Comparison of ENCODE assay signal across 15 cellular contexts in genomic region chr2:219444566-219445091, GRCh38. TPM values are rescaled to one million over a fixed set of nuclear protein-coding genes. Genes with fewer than 3 reads are reported as not detected.
DNase-seq lines count a peak whose midpoint lies in the region; ATAC-seq and TF ChIP-seq lines count a peak whose summit lies in the region.
"Had no signal": no experiment of that assay in that cellular context is flagged by ENCODE, and none has a peak within 500 bp of the region (broad histone marks: within the 10 kb centered on the region; RNA-seq: fewer than 3 reads in every experiment).

No MANE protein-coding gene starts in this region.

- no peaks in the 10 kb centered on the region for H4K20me1 ChIP-seq in mammary epithelial cell (ENCODE audit: insufficient read depth, low read length)

- dilution Hi-C loops in mammary epithelial cell (cut with HindIII; ENCODE audit: low sequenced_read_pairs): no loop called here

- peaks cover 46% of the 10 kb centered on the region for H3K27me3 Mint-ChIP-seq in neural crest cell (ENCODE audit: low read depth)

- CTCF ChIA-PET in mammary epithelial cell (lab: Charles Lee; ENCODE audit: low non-redundant PET): no interaction called here

- peak overlapping the region; percentile 54 for H3K4me3 Mint-ChIP-seq in neural crest cell

- peak overlapping the region; percentile 58 for H2AFZ ChIP-seq in mammary epithelial cell (ENCODE audit: low read depth, low read length)

- H3K27ac ChIP-seq in mammary epithelial cell (ENCODE audit: insufficient read depth, low read depth, low read length) (peak overlapping the region; percentile 37), transverse colon (peak overlapping the region; percentile 83 to 96 (median 85))

- WGBS in mammary epithelial cell (ENCODE audit: low coverage, missing lambda C conversion rate): 5% methylated on average over 13 of the region's 23 CpGs
- 73% methylated on average over 22 of the region's 23 CpGs; no CpG with 5 or more reads in 1 of the 2 donors for WGBS in transverse colon (ENCODE audit: low coverage in 1 of 2), 2 donors

- H3K9ac ChIP-seq in mammary epithelial cell (ENCODE audit: insufficient read depth, low read length): no peak overlapping the region

- H3K4me1 ChIP-seq in mammary epithelial cell (ENCODE audit: insufficient read depth, low read length) (peaks cover 52% of the 10 kb centered on the region), transverse colon (peaks cover 0 to 21% (median 5%) of the 10 kb centered on the region in 4 donors)

- H3K27me3 ChIP-seq in mammary epithelial cell (ENCODE audit: insufficient read depth, low read length) (no peaks in the 10 kb centered on the region), transverse colon (peaks cover 83% of the 10 kb centered on the region)

- H3K4me3 ChIP-seq in mammary epithelial cell (replicated peaks in 1 of 3; ENCODE audit: insufficient read depth in 1 of 3, low read depth in 2 of 3, low read length in 3 of 3) (peak overlapping the region in 2 of 3 experiments; percentile 19 to 43), transverse colon (peak overlapping the region in 2 of 4 donors; percentile 9 to 10)

- H3K79me2 ChIP-seq in mammary epithelial cell (ENCODE audit: insufficient read depth, low read length): peaks cover 21% of the 10 kb centered on the region

- no peaks in the 10 kb centered on the region for H3K36me3 Mint-ChIP-seq in neural crest cell (ENCODE audit: low read depth)
- no peaks in the 10 kb centered on the region for H3K36me3 Mint-ChIP-seq in activated naive CD4-positive, alpha-beta T cell treated with anti-CD3 and anti-CD28 coated beads, Interleukin-2, amount 50 U/mL, for 72 hours
- H3K36me3 Mint-ChIP-seq: CD4-positive, CD25-positive, alpha-beta regulatory T cell had no signal

- no peak for TF ChIP-seq POLR2A in transverse colon (IDR thresholded peaks at IDR 0.05)

- no peaks in the 10 kb centered on the region for H3K9me3 ChIP-seq in mammary epithelial cell (replicated peaks; ENCODE audit: insufficient read depth, low read length)
- H3K9me3 ChIP-seq in transverse colon: no peaks in the 10 kb centered on the region

- in situ Hi-C loops in mammary epithelial cell (cut with MboI; ENCODE audit: low sequenced_read_pairs in 2 of 2): no loop called here
- in situ Hi-C loops in transverse colon (cut with MboI; ENCODE audit: low pct_ligation_motif_present in 1 of 4, low pct_unique_long_range_greater_than_20kb in 1 of 4, low sequenced_read_pairs in 3 of 4): no loop called here

- ATAC-seq in activated naive CD4-positive, alpha-beta T cell treated with anti-CD3 and anti-CD28 coated beads, Interleukin-2, amount 50 U/mL, for 72 hours: no peak
- ATAC-seq: naive thymus-derived CD4-positive, alpha-beta T cell had no signal

- DNase-seq in NCI-H2171 (lab: John Stamatoyannopoulos, UW): peak; percentile 43
- DNase-seq in mammary epithelial cell: peak; percentile 57
- no peak for DNase-seq in neural crest cell (ENCODE audit: low read depth, low spot score)
- DNase-seq in transverse colon: no peak
- no peak for DNase-seq in activated naive CD4-positive, alpha-beta T cell treated with anti-CD3 and anti-CD28 coated beads, Interleukin-2, amount 50 U/mL, for 72 hours (ENCODE audit: low spot score in 2 of 2)
- no peak for DNase-seq in NCI-H345 (lab: John Stamatoyannopoulos, UW)
- no peak for DNase-seq in D341Med (ENCODE audit: low spot score)
- DNase-seq: activated CD4-positive, alpha-beta T cell treated with anti-CD3 and anti-CD28 coated beads, Interleukin-2, amount 50 U/mL, for 4 hours; CD4-positive, CD25-positive, alpha-beta regulatory T cell; EL; H9; naive thymus-derived CD4-positive, alpha-beta T cell; NK-92 treated with Interleukin-12 subunit alpha and Interleukin-12 subunit beta, amount 100 ng/mL, for 24 hours; SIG-M5; stimulated activated naive CD4-positive, alpha-beta T cell had no signal

- no peak for TF ChIP-seq CTCF in mammary epithelial cell (conservative IDR thresholded peaks at IDR 0.05 in 1 of 2, IDR thresholded peaks at IDR 0.05 in 1 of 2; ENCODE audit: extremely low read depth in 1 of 2, insufficient read depth in 1 of 2, low read depth in 1 of 2, low read length in 2 of 2)
- no peak for TF ChIP-seq CTCF in neural crest cell (conservative IDR thresholded peaks at IDR 0.05)
- TF ChIP-seq CTCF in transverse colon (IDR thresholded peaks at IDR 0.05): no peak

- BruUV-seq in mammary epithelial cell (replicated peaks; lab: Mats Ljungman, UMichigan): no TSS peak

- H3K4me1 Mint-ChIP-seq in neural crest cell: peaks cover 24% of the 10 kb centered on the region

- TF ChIP-seq EP300 in transverse colon (IDR thresholded peaks at IDR 0.05; ENCODE audit: low read depth): no peak

- no peaks in the 10 kb centered on the region for H3K9me3 Mint-ChIP-seq in neural crest cell
- H3K9me3 Mint-ChIP-seq in activated naive CD4-positive, alpha-beta T cell treated with anti-CD3 and anti-CD28 coated beads, Interleukin-2, amount 50 U/mL, for 72 hours: no peaks in the 10 kb centered on the region
- H3K9me3 Mint-ChIP-seq: H9; naive thymus-derived CD4-positive, alpha-beta T cell had no signal

- H3K4me2 ChIP-seq in mammary epithelial cell (ENCODE audit: insufficient read depth, low read depth, low read length): peak overlapping the region; percentile 79

- peak overlapping the region; percentile 35 for H3K27ac Mint-ChIP-seq in neural crest cell (ENCODE audit: unreplicated experiment)
- H3K27ac Mint-ChIP-seq in activated naive CD4-positive, alpha-beta T cell treated with anti-CD3 and anti-CD28 coated beads, Interleukin-2, amount 50 U/mL, for 72 hours: no peak overlapping the region
- H3K27ac Mint-ChIP-seq: CD4-positive, CD25-positive, alpha-beta regulatory T cell; naive thymus-derived CD4-positive, alpha-beta T cell had no signal

- H3K36me3 ChIP-seq in mammary epithelial cell (ENCODE audit: insufficient read depth, low read length) (no peaks in the 10 kb centered on the region), transverse colon (no peaks in the 10 kb centered on the region)

- intact Hi-C loops in mammary epithelial cell (cut with micrococcal nuclease) (loop anchor here (1.0 to 5.0 kb wide), 2 partner anchors 8 to 53 kb away; partner anchors contain the start of gene GMPPA), transverse colon (cut with DNase I; ENCODE audit: low total_unique reads) (no loop called here)

RNA-seq across cellular contexts. Expression of gene SPEG, which starts 10.0 kb away (rescaled TPM):
- total RNA-seq in mammary epithelial cell (10 to 100 TPM; 47.2 to 77.6 TPM), neural crest cell (13.4 and 17.5 TPM in 2 replicates), transverse colon (10 to 100 TPM; 26.5 to 95.8 (median 48.5) TPM)
- polyA plus RNA-seq in mammary epithelial cell: 33.4 TPM
- 34.6 TPM for polyA minus RNA-seq in mammary epithelial cell
- total RNA-seq in activated naive CD4-positive, alpha-beta T cell treated with anti-CD3 and anti-CD28 coated beads, Interleukin-2, amount 50 U/mL, for 72 hours: 1 to 10 TPM; 2.2 to 2.8 TPM

RNA-seq across cellular contexts. Expression of gene DES, which starts 26.5 kb away (rescaled TPM):
- under 1 TPM in 1 of 2 donors, not detected in 1; 0.33 TPM for total RNA-seq in mammary epithelial cell
- 0.07 TPM for polyA plus RNA-seq in mammary epithelial cell
- polyA minus RNA-seq in mammary epithelial cell: not detected
- total RNA-seq in neural crest cell: 0.28 TPM in 1 of 2 replicates, not detected in the other
- total RNA-seq in transverse colon: over 10,000 TPM in 1 of 4 donors, 1,000 to 10,000 TPM in 2, 100 to 1,000 TPM in 1; 1,000 to 12,373 (median 1,519) TPM
- not detected for total RNA-seq in activated naive CD4-positive, alpha-beta T cell treated with anti-CD3 and anti-CD28 coated beads, Interleukin-2, amount 50 U/mL, for 72 hours
- total RNA-seq: CD4-positive, CD25-positive, alpha-beta regulatory T cell had no signal
- polyA plus RNA-seq: CD4-positive, CD25-positive, alpha-beta regulatory T cell; naive thymus-derived CD4-positive, alpha-beta T cell had no signal

RNA-seq across cellular contexts. Expression of gene GMPPA, which starts 54.1 kb away (rescaled TPM):
- 10 to 100 TPM; 37.8 to 50.1 TPM for total RNA-seq in mammary epithelial cell
- polyA plus RNA-seq in mammary epithelial cell: 69.6 TPM
- polyA minus RNA-seq in mammary epithelial cell: 90.8 TPM
- 24.3 and 26.1 TPM in 2 replicates for total RNA-seq in neural crest cell
- 10 to 100 TPM; 25.1 to 41.1 (median 36.4) TPM for total RNA-seq in transverse colon
- total RNA-seq in activated naive CD4-positive, alpha-beta T cell treated with anti-CD3 and anti-CD28 coated beads, Interleukin-2, amount 50 U/mL, for 72 hours: 10 to 100 TPM; 29.1 to 34.1 TPM

RNA-seq across cellular contexts. Expression of gene DNPEP, which starts 56.9 kb away (rescaled TPM):
- total RNA-seq in mammary epithelial cell: 10 to 100 TPM; 49.5 to 58.5 TPM
- 56.4 TPM for polyA plus RNA-seq in mammary epithelial cell
- polyA minus RNA-seq in mammary epithelial cell: 123 TPM
- 36.9 and 39.5 TPM in 2 replicates for total RNA-seq in neural crest cell
- 100 to 1,000 TPM in 2 of 4 donors, 10 to 100 TPM in 2; 61.3 to 142 (median 104) TPM for total RNA-seq in transverse colon
- total RNA-seq in activated naive CD4-positive, alpha-beta T cell treated with anti-CD3 and anti-CD28 coated beads, Interleukin-2, amount 50 U/mL, for 72 hours: 10 to 100 TPM; 61.1 to 96.0 TPM

Comparison
In these comparisons a context has a peak if more than half of its experiments do, and no peak if none do; other contexts are left out.
1. DNase-seq: peak in NCI-H2171 (single experiment) and mammary epithelial cell (single experiment); none in neural crest cell (single experiment), transverse colon (single experiment), activated naive CD4-positive, alpha-beta T cell treated with anti-CD3 and anti-CD28 coated beads, Interleukin-2, amount 50 U/mL, for 72 hours (0 of 2), NCI-H345 (single experiment) and D341Med (single experiment).
2. RNA of gene DES, which starts 26.5 kb away (total RNA-seq): 1,000 to 12,373 TPM in transverse colon; 0.33 TPM in mammary epithelial cell, 0.28 TPM in neural crest cell and not detected in activated naive CD4-positive, alpha-beta T cell treated with anti-CD3 and anti-CD28 coated beads, Interleukin-2, amount 50 U/mL, for 72 hours; every median in the first group is over 100 times any median in the second.